Comparison of ENCODE assay signal across 16 cellular contexts in the genomic region with DNA sequence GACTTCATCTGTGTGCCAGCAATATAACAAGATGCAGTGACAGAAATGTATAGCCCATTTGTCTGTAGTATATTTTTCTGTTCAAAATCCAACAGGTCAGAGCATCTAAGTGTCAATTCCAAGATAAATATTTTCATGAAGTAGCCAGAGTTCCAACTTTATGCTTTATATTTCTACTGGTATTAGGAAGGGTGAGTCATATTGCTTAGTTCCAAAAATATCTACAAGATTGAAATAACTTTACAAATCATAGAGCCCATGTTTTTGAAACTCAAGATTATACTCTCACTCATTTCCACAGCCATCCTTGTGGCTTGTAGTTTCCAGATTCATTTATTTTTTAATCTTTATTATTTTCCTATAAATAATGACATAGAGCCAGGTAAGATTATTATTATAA.
A peak's percentile ranks its signal among the peaks of the same experiment; 100 is the strongest.
DNase-seq lines count a peak whose midpoint lies in the region; FAIRE-seq and TF ChIP-seq lines count a peak whose summit lies in the region.
"Had no signal": no experiment of that assay in that cellular context is flagged by ENCODE, and none has a peak within 500 bp of the region (broad histone marks: within the 10 kb centered on the region; RNA-seq: fewer than 3 reads in every experiment).

No MANE protein-coding gene starts in this region.

- H3K4me3 ChIP-seq in astrocyte of the cerebellum (ENCODE audit: low read depth, low read length) = no peak overlapping the region

- H3K4me3 Mint-ChIP-seq in progenitor cell of endocrine pancreas (ENCODE audit: low read depth) = no peak overlapping the region
- H3K4me3 Mint-ChIP-seq: CD14-positive monocyte, H9 had no signal

- in situ Hi-C loops in astrocyte of the cerebellum (cut with HindIII; ENCODE audit: low sequenced_read_pairs) = no loop called here

- FAIRE-seq in HTR-8/SVneo (lab: Jason Lieb, UNC) = peak; percentile 40

- no peak for DNase-seq in HTR-8/SVneo (ENCODE audit: insufficient read length, low spot score)
- peak; percentile 22 for DNase-seq in astrocyte of the cerebellum (ENCODE audit: low read depth)
- peak; percentile 11 for DNase-seq in kidney glomerular epithelial cell (lab: John Stamatoyannopoulos, UW)
- DNase-seq in stromal cell of bone marrow (ENCODE audit: low read depth) = peak; percentile 14
- DNase-seq in OCI-M2 (lab: John Stamatoyannopoulos, UW; ENCODE audit: unreplicated experiment) = no peak
- DNase-seq in progenitor cell of endocrine pancreas (ENCODE audit: low spot score, unreplicated experiment) = no peak
- DNase-seq in cortex of kidney (lab: John Stamatoyannopoulos, UW) = no peak
- DNase-seq in cerebellar nuclear complex (lab: John Stamatoyannopoulos, UW) = no peak
- DNase-seq: COR-L47, DMS153, H9, IMR-90, Kasumi-1, NCI-H748 treated with DMSO at 0.1 percent for 48 hours, SHP77 had no signal

- TF ChIP-seq CTCF in astrocyte of the cerebellum (IDR thresholded peaks at IDR 0.05; ENCODE audit: low read depth, low read length, missing control alignments) (no peak), progenitor cell of endocrine pancreas (IDR thresholded peaks at IDR 0.05; ENCODE audit: unreplicated experiment) (no peak)

- H3K4me1 Mint-ChIP-seq in progenitor cell of endocrine pancreas (ENCODE audit: low read depth) = peaks cover 3% of the 10 kb centered on the region
- H3K4me1 Mint-ChIP-seq: CD14-positive monocyte, H9 had no signal

- H3K36me3 Mint-ChIP-seq in progenitor cell of endocrine pancreas (ENCODE audit: insufficient read depth) = no peaks in the 10 kb centered on the region
- H3K36me3 Mint-ChIP-seq: CD14-positive monocyte had no signal

- no peaks in the 10 kb centered on the region for H3K9me3 Mint-ChIP-seq in progenitor cell of endocrine pancreas (ENCODE audit: low read depth)
- H3K9me3 Mint-ChIP-seq: H9 had no signal

- H3K27me3 Mint-ChIP-seq in progenitor cell of endocrine pancreas = no peaks in the 10 kb centered on the region

- H3K27ac Mint-ChIP-seq in progenitor cell of endocrine pancreas = no peak overlapping the region
- H3K27ac Mint-ChIP-seq: H9 had no signal

Comparison
In these comparisons a context has a peak if more than half of its experiments do, and no peak if none do; other contexts are left out.
1. DNase-seq: peak in astrocyte of the cerebellum (single experiment), kidney glomerular epithelial cell (single experiment) and stromal cell of bone marrow (single experiment); none in HTR-8/SVneo (single experiment), OCI-M2 (single experiment), progenitor cell of endocrine pancreas (single experiment), cortex of kidney (single experiment) and cerebellar nuclear complex (0 of 2).